22 cellular contexts compared by ENCODE assay signal in genomic region chr3:94936023-94936580, GRCh38.
"Had no signal": no experiment of that assay in that cellular context is flagged by ENCODE, and none has a peak within 500 bp of the region (broad histone marks: within the 10 kb centered on the region; RNA-seq: fewer than 3 reads in every experiment).

No MANE protein-coding gene starts in this region.

- DNase-seq: activated CD4-positive, alpha-beta T cell treated with anti-CD3 and anti-CD28 coated beads for 4 hours; activated CD8-positive, alpha-beta T cell treated with anti-CD3 and anti-CD28 coated beads for 36 hours; activated effector memory CD4-positive, alpha-beta T cell treated with anti-CD3 and anti-CD28 coated beads, Interleukin-2, amount 50 U/mL, for 16 hours; activated T-cell treated with anti-CD3 and anti-CD28 coated beads, Interleukin-2, amount 50 U/mL, for 4 hours; adrenal gland; body of pancreas; cortex of kidney; effector CD8-positive, alpha-beta T cell; foreskin melanocyte; head of caudate nucleus; immature natural killer cell; left cardiac atrium; lower lobe of right lung; naive B cell; ovary; stimulated activated CD4-positive, alpha-beta T cell treated with anti-CD3 and anti-CD28 coated beads, Interleukin-15, amount 100 ng/mL, for 24 hours; stimulated activated CD4-positive, alpha-beta T cell treated with anti-CD3 and anti-CD28 coated beads, Interleukin-4, amount 100 ng/mL, for 1 hour; stimulated activated naive CD4-positive, alpha-beta T cell; transverse colon had no signal

- H3K27me3 Mint-ChIP-seq: activated CD8-positive, alpha-beta T cell treated with anti-CD3 and anti-CD28 coated beads for 36 hours; activated naive CD4-positive, alpha-beta T cell treated with anti-CD3 and anti-CD28 coated beads, Interleukin-2, amount 50 U/mL, for 24 hours; central memory CD8-positive, alpha-beta T cell; naive B cell had no signal

- ATAC-seq: activated CD8-positive, alpha-beta T cell treated with anti-CD3 and anti-CD28 coated beads for 36 hours; activated T-cell treated with anti-CD3 and anti-CD28 coated beads, Interleukin-2, amount 50 U/mL, for 4 hours; body of pancreas; left cardiac atrium; lower lobe of right lung; WTC11 had no signal

- H3K4me3 Mint-ChIP-seq: activated CD8-positive, alpha-beta T cell treated with anti-CD3 and anti-CD28 coated beads for 36 hours; activated naive CD4-positive, alpha-beta T cell treated with anti-CD3 and anti-CD28 coated beads, Interleukin-2, amount 50 U/mL, for 24 hours; activated T-cell treated with anti-CD3 and anti-CD28 coated beads, Interleukin-2, amount 50 U/mL, for 4 hours; central memory CD8-positive, alpha-beta T cell; immature natural killer cell; naive B cell; WTC11 had no signal

- H3K4me1 Mint-ChIP-seq: activated naive CD4-positive, alpha-beta T cell treated with anti-CD3 and anti-CD28 coated beads, Interleukin-2, amount 50 U/mL, for 24 hours; central memory CD8-positive, alpha-beta T cell; immature natural killer cell; naive B cell; WTC11 had no signal

- H3K27ac Mint-ChIP-seq: activated CD8-positive, alpha-beta T cell treated with anti-CD3 and anti-CD28 coated beads for 36 hours; activated naive CD4-positive, alpha-beta T cell treated with anti-CD3 and anti-CD28 coated beads, Interleukin-2, amount 50 U/mL, for 24 hours; immature natural killer cell; naive B cell; WTC11 had no signal

- H3K36me3 Mint-ChIP-seq: immature natural killer cell, naive B cell had no signal
